Comparison of ENCODE assay signal across 9 cellular contexts in the genomic region with DNA sequence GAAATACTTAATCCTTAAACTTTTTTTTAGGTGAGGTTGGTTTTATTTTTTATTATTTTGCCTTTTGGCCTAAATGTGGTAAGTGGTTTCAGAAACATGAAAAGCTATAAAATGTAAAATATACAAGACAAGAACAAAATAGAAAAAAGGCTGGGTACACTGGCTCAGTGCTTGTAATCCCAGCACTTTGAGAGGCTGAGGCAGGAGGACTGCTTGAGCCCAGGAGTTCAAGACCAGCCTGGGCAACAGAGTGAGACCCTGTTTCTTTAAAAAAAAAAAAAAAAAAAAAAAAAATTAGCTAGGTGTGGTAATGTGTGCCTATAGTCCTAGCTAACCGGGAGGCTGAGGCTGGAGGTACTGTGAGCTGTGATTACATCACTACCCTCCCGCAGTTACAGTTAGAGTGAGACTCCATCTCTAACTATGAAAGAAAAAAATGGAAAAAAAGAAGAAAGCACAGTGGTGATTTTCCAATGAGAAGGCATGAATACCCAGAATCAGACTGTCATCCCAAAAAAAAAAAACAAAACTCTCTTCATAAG.
DNase-seq lines count a peak whose midpoint lies in the region; ATAC-seq, FAIRE-seq and TF ChIP-seq lines count a peak whose summit lies in the region.
"Had no signal": no experiment of that assay in that cellular context is flagged by ENCODE, and none has a peak within 500 bp of the region (broad histone marks: within the 10 kb centered on the region; RNA-seq: fewer than 3 reads in every experiment).

No MANE protein-coding gene starts in this region.

- no peak for DNase-seq in A673 (ENCODE audit: low spot score)
- DNase-seq in activated B cell treated with CpG ODN at 0.5 μM for 24 hours, result no peak
- no peak for DNase-seq in left lung
- no peak for DNase-seq in GOT3 (lab: John Stamatoyannopoulos, UW)
- DNase-seq in GM19239 (ENCODE audit: insufficient read length, low spot score), result no peak
- no peak for DNase-seq in GM12892 (ENCODE audit: insufficient read length)

- H3K27ac ChIP-seq in A673 (ENCODE audit: low read depth, low read length, poor library complexity, severe bottlenecking) (peak overlapping the region; percentile 47), left lung (peak overlapping the region; percentile 63 to 71)

- H3K4me3 Mint-ChIP-seq in activated B cell treated with CpG ODN at 0.5 μM for 24 hours, result peak overlapping the region; percentile 76

- H3K27me3 Mint-ChIP-seq in activated B cell treated with CpG ODN at 0.5 μM for 24 hours, result no peaks in the 10 kb centered on the region

- peaks cover 75% of the 10 kb centered on the region for H3K4me1 Mint-ChIP-seq in activated B cell treated with CpG ODN at 0.5 μM for 24 hours

- BruUV-seq in A673 (replicated peaks; lab: Mats Ljungman, UMichigan), result no TSS peak

- CTCF ChIA-PET in A673 (lab: Charles Lee) (interaction anchor here (0.7 kb wide), 1 partner anchor 12 kb away, joined by 6 read pairs; no protein-coding TSS in a partner anchor), activated B cell treated with CpG ODN at 0.5 μM for 24 hours (lab: Charles Lee) (interaction anchor here (1.3 to 2.7 kb wide), 4 partner anchors 11 to 161 kb away, joined by 3 to 13 read pairs (median 6); no protein-coding TSS in a partner anchor)

- TF ChIP-seq CTCF in A673 (conservative IDR thresholded peaks at IDR 0.05; ENCODE audit: low read depth, low read length), result no peak
- no peak for TF ChIP-seq CTCF in activated B cell treated with CpG ODN at 0.5 μM for 24 hours (IDR thresholded peaks at IDR 0.05)
- no peak for TF ChIP-seq CTCF in left lung (IDR thresholded peaks at IDR 0.05)

- no peak for TF ChIP-seq POLR2A in GM12892 (IDR thresholded peaks at IDR 0.05; ENCODE audit: low read depth, low read length)

- no peak overlapping the region for H3K4me3 ChIP-seq in A673 (ENCODE audit: low read depth, low read length, poor library complexity, severe bottlenecking)
- no peak overlapping the region for H3K4me3 ChIP-seq in left lung

- peaks cover 36% of the 10 kb centered on the region for H3K36me3 Mint-ChIP-seq in activated B cell treated with CpG ODN at 0.5 μM for 24 hours (ENCODE audit: low read depth)

- H3K27me3 ChIP-seq in A673 (replicated peaks; ENCODE audit: insufficient read depth, low read depth, low read length, poor library complexity) (no peaks in the 10 kb centered on the region), left lung (no peaks in the 10 kb centered on the region)

- H3K36me3 ChIP-seq in A673 (ENCODE audit: insufficient read depth, low read length, poor library complexity, severe bottlenecking) (peaks cover 4% of the 10 kb centered on the region), left lung (no peaks in the 10 kb centered on the region)

- ATAC-seq in GM21723 (IDR thresholded peaks at IDR 0.05; ENCODE audit: unreplicated experiment) (peak; percentile 45), activated B cell treated with CpG ODN at 0.5 μM for 24 hours (ENCODE audit: low read depth) (peak; percentile 62), left lung (peak; percentile 45), GM18511 (IDR thresholded peaks at IDR 0.05; ENCODE audit: unreplicated experiment) (no peak)

- peak overlapping the region; percentile 97 for H3K27ac Mint-ChIP-seq in activated B cell treated with CpG ODN at 0.5 μM for 24 hours

- intact Hi-C loops in A673 (cut with micrococcal nuclease; ENCODE audit: unreplicated experiment), result no loop called here
- intact Hi-C loops in activated B cell treated with CpG ODN at 0.5 μM for 24 hours (cut with micrococcal nuclease), result loop anchor here (2.0 kb wide), 1 partner anchor 49 kb away; no protein-coding TSS in a partner anchor
- intact Hi-C loops in left lung (cut with DNase I), result no loop called here

- FAIRE-seq in GM19239 (lab: Jason Lieb, UNC) (no peak), GM12892 (lab: Jason Lieb, UNC) (no peak)
- FAIRE-seq: TTC549 had no signal

- H3K9me3 Mint-ChIP-seq in activated B cell treated with CpG ODN at 0.5 μM for 24 hours, result no peaks in the 10 kb centered on the region

- H3K4me1 ChIP-seq in A673 (ENCODE audit: insufficient read depth, low read length, poor library complexity, severe bottlenecking) (peaks cover 10% of the 10 kb centered on the region), left lung (peaks cover 15 to 49% of the 10 kb centered on the region in 2 donors)

- H3K9me3 ChIP-seq in A673 (ENCODE audit: low read depth, low read length, poor library complexity, severe bottlenecking), result no peaks in the 10 kb centered on the region
- no peaks in the 10 kb centered on the region for H3K9me3 ChIP-seq in left lung

- POLR2A ChIA-PET in A673 (lab: Charles Lee; ENCODE audit: low non-redundant PET) (interaction anchor here (0.6 kb wide), 1 partner anchor 29 kb away, joined by 4 read pairs; no protein-coding TSS in a partner anchor), activated B cell treated with CpG ODN at 0.5 μM for 24 hours (lab: Charles Lee) (interaction anchor here (0.6 to 2.3 kb wide), 18 partner anchors 9 to 364 kb away, joined by 3 to 19 read pairs (median 4); no protein-coding TSS in a partner anchor)
